ENCODE assay signal across 1 cellular context in the genomic region with DNA sequence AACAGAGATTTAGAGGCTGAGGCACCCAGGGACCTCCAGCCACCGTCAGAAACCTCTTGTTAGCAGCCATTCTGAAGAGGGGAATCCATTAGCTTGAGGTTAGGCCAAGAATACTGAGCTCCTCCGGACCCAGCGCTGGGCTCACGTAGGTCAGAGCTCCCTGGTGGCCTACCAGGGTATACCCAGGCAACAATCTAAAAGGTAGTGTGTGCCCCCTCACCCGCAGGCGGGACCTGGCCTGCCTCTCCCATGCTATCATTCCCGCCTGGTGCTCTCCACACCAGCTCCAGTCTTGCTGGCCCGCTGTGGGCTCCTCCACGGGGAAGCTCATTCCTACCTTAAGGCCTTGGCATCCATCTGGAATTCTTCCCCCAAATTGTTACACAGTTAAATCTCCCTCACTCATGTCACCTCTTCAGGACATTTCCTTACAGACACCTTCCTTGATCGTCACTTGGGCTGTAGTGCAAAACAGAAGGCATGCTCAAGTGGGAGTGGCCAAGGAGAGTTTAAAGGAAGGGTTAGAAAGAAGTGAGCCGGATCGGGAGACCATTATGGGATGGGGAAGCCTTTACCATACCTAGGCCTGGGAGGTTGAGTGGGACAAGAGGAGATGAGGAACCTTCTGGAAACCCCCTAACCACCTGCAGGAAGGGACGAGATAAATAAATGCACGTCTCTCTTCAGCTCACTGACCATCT.
TF ChIP-seq lines count a peak whose summit lies in the region.

No MANE protein-coding gene starts in this region.

TF ChIP-seq in HCT116, 20 proteins besides CTCF, POLR2A, EP300 and RAD21:
- TF ChIP-seq, protein P1, sequence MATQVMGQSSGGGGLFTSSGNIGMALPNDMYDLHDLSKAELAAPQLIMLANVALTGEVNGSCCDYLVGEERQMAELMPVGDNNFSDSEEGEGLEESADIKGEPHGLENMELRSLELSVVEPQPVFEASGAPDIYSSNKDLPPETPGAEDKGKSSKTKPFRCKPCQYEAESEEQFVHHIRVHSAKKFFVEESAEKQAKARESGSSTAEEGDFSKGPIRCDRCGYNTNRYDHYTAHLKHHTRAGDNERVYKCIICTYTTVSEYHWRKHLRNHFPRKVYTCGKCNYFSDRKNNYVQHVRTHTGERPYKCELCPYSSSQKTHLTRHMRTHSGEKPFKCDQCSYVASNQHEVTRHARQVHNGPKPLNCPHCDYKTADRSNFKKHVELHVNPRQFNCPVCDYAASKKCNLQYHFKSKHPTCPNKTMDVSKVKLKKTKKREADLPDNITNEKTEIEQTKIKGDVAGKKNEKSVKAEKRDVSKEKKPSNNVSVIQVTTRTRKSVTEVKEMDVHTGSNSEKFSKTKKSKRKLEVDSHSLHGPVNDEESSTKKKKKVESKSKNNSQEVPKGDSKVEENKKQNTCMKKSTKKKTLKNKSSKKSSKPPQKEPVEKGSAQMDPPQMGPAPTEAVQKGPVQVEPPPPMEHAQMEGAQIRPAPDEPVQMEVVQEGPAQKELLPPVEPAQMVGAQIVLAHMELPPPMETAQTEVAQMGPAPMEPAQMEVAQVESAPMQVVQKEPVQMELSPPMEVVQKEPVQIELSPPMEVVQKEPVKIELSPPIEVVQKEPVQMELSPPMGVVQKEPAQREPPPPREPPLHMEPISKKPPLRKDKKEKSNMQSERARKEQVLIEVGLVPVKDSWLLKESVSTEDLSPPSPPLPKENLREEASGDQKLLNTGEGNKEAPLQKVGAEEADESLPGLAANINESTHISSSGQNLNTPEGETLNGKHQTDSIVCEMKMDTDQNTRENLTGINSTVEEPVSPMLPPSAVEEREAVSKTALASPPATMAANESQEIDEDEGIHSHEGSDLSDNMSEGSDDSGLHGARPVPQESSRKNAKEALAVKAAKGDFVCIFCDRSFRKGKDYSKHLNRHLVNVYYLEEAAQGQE (IDR thresholded peaks at IDR 0.05; ENCODE audit: low read depth): no peak
- peak; percentile 33; the same call in 1 of the 2 replicates for TF ChIP-seq ZFX (IDR thresholded peaks at IDR 0.05)
- TF ChIP-seq ELF1 (IDR thresholded peaks at IDR 0.05; ENCODE audit: borderline replicate concordance, low read depth): no peak
- TF ChIP-seq POLR2AphosphoS5 (IDR thresholded peaks at IDR 0.05; ENCODE audit: low read depth, low read length): no peak
- no peak for TF ChIP-seq FOSL1 (IDR thresholded peaks at IDR 0.05; ENCODE audit: low read depth)
- TF ChIP-seq SRF (IDR thresholded peaks at IDR 0.05; ENCODE audit: low read depth): no peak
TF ChIP-seq in HCT116: peak in this region for 1.
